ENCODE assay signal across 12 cellular contexts in genomic region chr12:109459247-109459646, GRCh38. TPM values are rescaled to one million over a fixed set of nuclear protein-coding genes. Genes with fewer than 3 reads are reported as not detected.
A peak's percentile ranks its signal among the peaks of the same experiment; 100 is the strongest.
DNase-seq lines count a peak whose midpoint lies in the region; ATAC-seq and TF ChIP-seq lines count a peak whose summit lies in the region.
"Had no signal": no experiment of that assay in that cellular context is flagged by ENCODE, and none has a peak within 500 bp of the region (broad histone marks: within the 10 kb centered on the region; RNA-seq: fewer than 3 reads in every experiment).

No MANE protein-coding gene starts in this region.

- H3K4me1 ChIP-seq in IMR-90 (ENCODE audit: control insufficient read depth, insufficient read depth, low read length) (peaks cover 49% of the 10 kb centered on the region), iPS-20b (ENCODE audit: insufficient read depth, low read length) (peaks cover 71% of the 10 kb centered on the region), spleen (peaks cover 26 to 72% (median 53%) of the 10 kb centered on the region in 6 donors)

- peak overlapping the region; percentile 98 for H3K4ac ChIP-seq in IMR-90 (ENCODE audit: low read depth, low read length)

- BruUV-seq in IMR-90 (replicated peaks; lab: Mats Ljungman, UMichigan), result no TSS peak

- in situ Hi-C loops in IMR-90 (cut with MboI; ENCODE audit: low sequenced_read_pairs), result no loop called here
- in situ Hi-C loops in astrocyte of the spinal cord (cut with HindIII; ENCODE audit: low sequenced_read_pairs), result no loop called here

- H2BK20ac ChIP-seq in IMR-90 (ENCODE audit: low read depth, low read length), result peak overlapping the region; percentile 11

- H3K9me3 ChIP-seq in IMR-90 (ENCODE audit: control insufficient read depth, insufficient read depth, low read length) (no peaks in the 10 kb centered on the region), iPS-20b (ENCODE audit: insufficient read depth, low read depth, low read length) (no peaks in the 10 kb centered on the region), spleen (no peaks in the 10 kb centered on the region)

- peak overlapping the region; percentile 96; the same call in 1 of the 2 replicates for H2AK5ac ChIP-seq in IMR-90 (ENCODE audit: low read depth, low read length)

- TF ChIP-seq CTCF in IMR-90 (conservative IDR thresholded peaks at IDR 0.05; ENCODE audit: low read depth, low read length) (no peak), astrocyte of the spinal cord (IDR thresholded peaks at IDR 0.05; ENCODE audit: low read depth, low read length) (no peak), spleen (IDR thresholded peaks at IDR 0.05 in 8 of 11, conservative IDR thresholded peaks at IDR 0.05 in 3 of 11) (no peak)

- H4K20me1 ChIP-seq in IMR-90 (ENCODE audit: insufficient read depth, low read length), result peaks cover 16% of the 10 kb centered on the region; the same call in 1 of the 2 replicates

- no peak for TF ChIP-seq RAD21 in IMR-90 (IDR thresholded peaks at IDR 0.05; ENCODE audit: low read length)

- peaks cover 27% of the 10 kb centered on the region for H3K9me1 ChIP-seq in IMR-90 (ENCODE audit: insufficient read depth, low read length)

- H3K36me3 ChIP-seq in IMR-90 (ENCODE audit: control insufficient read depth, insufficient read depth, low read length) (peaks cover 39% of the 10 kb centered on the region), iPS-20b (ENCODE audit: insufficient read depth, low read depth, low read length) (peaks cover 49% of the 10 kb centered on the region), spleen (peaks cover 5 to 78% (median 49%) of the 10 kb centered on the region in 6 donors)

- peak overlapping the region; percentile 98 for H4K91ac ChIP-seq in IMR-90 (ENCODE audit: insufficient read depth, low read depth, low read length)

- H3K18ac ChIP-seq in IMR-90 (ENCODE audit: low read depth, low read length), result peak overlapping the region; percentile 82

- H3K27ac ChIP-seq in IMR-90 (ENCODE audit: insufficient read depth, low read length) (peak overlapping the region; percentile 99), iPS-20b (ENCODE audit: low read length) (peak overlapping the region; percentile 96), spleen (peak overlapping the region in 7 of 8 donors; percentile 63 to 87 (median 82))

- H4K5ac ChIP-seq in IMR-90 (ENCODE audit: low read depth, low read length), result peak overlapping the region; percentile 75

- H3K23ac ChIP-seq in IMR-90 (ENCODE audit: low read depth, low read length), result peak overlapping the region; percentile 97

- H4K8ac ChIP-seq in IMR-90 (ENCODE audit: low read depth in 2 of 2, low read length in 2 of 2), result peak overlapping the region; percentile 55 to 85; a peak in 3 of 4 replicates

- peak overlapping the region; percentile 91 for H3K56ac ChIP-seq in IMR-90 (ENCODE audit: extremely low read depth, insufficient read depth, low read length)

- TF ChIP-seq POLR2A in IMR-90 (IDR thresholded peaks at IDR 0.05; ENCODE audit: low read depth, low read length) (peak; percentile 60; the same call in 1 of the 2 replicates), spleen (IDR thresholded peaks at IDR 0.05) (no peak), erythroblast (IDR thresholded peaks at IDR 0.05; ENCODE audit: low read length) (no peak)

- ATAC-seq in IMR-90 (ENCODE audit: low read depth), result peak; percentile 6
- ATAC-seq: GM12878 had no signal

- dilution Hi-C loops in IMR-90 (cut with HindIII; ENCODE audit: low sequenced_read_pairs, unreplicated experiment), result no loop called here

- H3K14ac ChIP-seq in IMR-90 (replicated peaks; ENCODE audit: low read depth, low read length), result peak overlapping the region; percentile 95

- no peak overlapping the region for H2AFZ ChIP-seq in IMR-90 (replicated peaks; ENCODE audit: low read length, poor library complexity)

- POLR2A ChIA-PET in IMR-90 (lab: Charles Lee; ENCODE audit: unreplicated experiment), result no interaction called here

- intact Hi-C loops in IMR-90 (cut with micrococcal nuclease) (no loop called here), spleen (cut with DNase I; ENCODE audit: low total_unique reads) (no loop called here), posterior cingulate gyrus (cut with DNase I) (no loop called here)

- H3K4me2 ChIP-seq in IMR-90 (ENCODE audit: low read depth, low read length), result peak overlapping the region; percentile 61

- peak overlapping the region; percentile 95 for H2BK5ac ChIP-seq in IMR-90 (ENCODE audit: low read depth, low read length, poor library complexity, severe bottlenecking)

- 0 out of 3 replicates have a peak overlapping the region, but pooled peaks have one; percentile 86 for H2BK15ac ChIP-seq in IMR-90 (ENCODE audit: low read depth, low read length)

- H3K9ac ChIP-seq in IMR-90 (ENCODE audit: low read depth, low read length) (peak overlapping the region; percentile 62), iPS-20b (ENCODE audit: low read depth, low read length) (peak overlapping the region; percentile 73; the same call in 1 of the 2 replicates)

- H2BK120ac ChIP-seq in IMR-90 (ENCODE audit: low read depth, low read length), result peak overlapping the region; percentile 96

- DNase-seq in IMR-90, result peak; percentile 89
- DNase-seq in astrocyte of the spinal cord (ENCODE audit: low read depth, low spot score), result peak; percentile 75
- no peak for DNase-seq in spleen
- DNase-seq in posterior cingulate gyrus, result no peak
- DNase-seq in COLO829 (ENCODE audit: low spot score), result no peak
- no peak for DNase-seq in NCI-H510A (lab: John Stamatoyannopoulos, UW)
- DNase-seq in erythroblast (lab: John Stamatoyannopoulos, UW), result no peak
- DNase-seq: activated B cell treated with CpG ODN at 0.5 μM for 24 hours; activated naive CD4-positive, alpha-beta T cell; NCI-H187 treated with DMSO at 0.1 percent for 48 hours had no signal

- no CpG with 5 or more reads among the region's 6 CpGs for WGBS in IMR-90 (ENCODE audit: extremely low coverage in 2 of 2, insufficient read length in 1 of 2), 2 experiments
- WGBS in spleen, 5 donors, result 70 to 83% (median 80%) methylated on average over 6 of the region's 6 CpGs

- H2AK9ac ChIP-seq in IMR-90 (replicated peaks; ENCODE audit: low read depth, low read length, poor library complexity), result no peak overlapping the region

- H3K4me3 ChIP-seq in IMR-90 (ENCODE audit: insufficient read depth, low read depth, low read length) (no peak overlapping the region; the same call in 1 of the 2 replicates), astrocyte of the spinal cord (ENCODE audit: low read depth, low read length) (no peak overlapping the region), iPS-20b (ENCODE audit: low read length) (peak overlapping the region; percentile 44), spleen (no peak overlapping the region)
- H3K4me3 ChIP-seq: GM12878 had no signal

- no peaks in the 10 kb centered on the region for H3K27me3 ChIP-seq in IMR-90 (ENCODE audit: control insufficient read depth, insufficient read depth, low read length)
- H3K27me3 ChIP-seq in iPS-20b (ENCODE audit: insufficient read depth, low read length), result no peaks in the 10 kb centered on the region
- H3K27me3 ChIP-seq in spleen (replicated peaks in 1 of 7), result no peaks in the 10 kb centered on the region

- H3K79me1 ChIP-seq in IMR-90 (ENCODE audit: low read depth in 1 of 2, low read length in 2 of 2), result peaks cover 56 to 86% of the 10 kb centered on the region in 2 experiments

- CTCF ChIA-PET in IMR-90 (lab: Yijun Ruan, JAX), result no interaction called here

TF ChIP-seq in IMR-90, 13 proteins besides CTCF, POLR2A, EP300 and RAD21:
- TF ChIP-seq CEBPB (IDR thresholded peaks at IDR 0.05; ENCODE audit: low read depth, low read length) (peak; percentile 86), NFE2L2 (IDR thresholded peaks at IDR 0.05; ENCODE audit: low read depth, low read length) (no peak)

RNA-seq across cellular contexts. Expression of gene KCTD10, which starts 17.9 kb away (rescaled TPM):
- total RNA-seq in IMR-90 (2012; rRNA removed) (72.1 and 77.2 TPM in 2 replicates), spleen (10 to 100 TPM; 43.4 to 72.5 (median 49.9) TPM)
- polyA plus RNA-seq in IMR-90 (2012; rRNA removed) (82.8 and 88.4 TPM in 2 replicates), spleen (10 to 100 TPM; 10.4 to 20.6 (median 11.7) TPM)
- polyA plus RNA-seq in IMR-90 (2012; cell fraction: cytosol; rRNA removed), result 59.8 and 83.6 TPM in 2 replicates
- polyA plus RNA-seq in IMR-90 (2012; cell fraction: nucleus; rRNA removed; ENCODE audit: low replicate concordance), result 122 and 137 TPM in 2 replicates

RNA-seq across cellular contexts. Expression of gene UBE3B, which starts 18.2 kb away (rescaled TPM):
- total RNA-seq in IMR-90 (2012; rRNA removed), result 18.8 and 19.4 TPM in 2 replicates
- 24.3 and 24.9 TPM in 2 replicates for polyA plus RNA-seq in IMR-90 (2012; rRNA removed)
- polyA plus RNA-seq in IMR-90 (2012; cell fraction: cytosol; rRNA removed), result 17.0 and 19.0 TPM in 2 replicates
- polyA plus RNA-seq in IMR-90 (2012; cell fraction: nucleus; rRNA removed; ENCODE audit: low replicate concordance), result 49.8 and 61.5 TPM in 2 replicates
- total RNA-seq in spleen, result 10 to 100 TPM; 33.1 to 63.1 (median 43.1) TPM
- 1 to 10 TPM; 5.7 to 9.2 (median 6.9) TPM for polyA plus RNA-seq in spleen

Comparison
In these comparisons a context has a peak if more than half of its experiments do, and no peak if none do; other contexts are left out.
1. DNase-seq: peak in IMR-90 (single experiment) and astrocyte of the spinal cord (single experiment); none in spleen (single experiment), posterior cingulate gyrus (0 of 10), COLO829 (single experiment), NCI-H510A (single experiment) and erythroblast (0 of 2).
2. Peak in every context shown above with its lines, with median percentiles within 50 percentile points of each other: H3K27ac ChIP-seq.